13 cellular contexts compared by ENCODE assay signal in genomic region chr19:47509973-47510372, GRCh38. TPM values are rescaled to one million over a fixed set of nuclear protein-coding genes. Genes with fewer than 3 reads are reported as not detected.
DNase-seq lines count a peak whose midpoint lies in the region; ATAC-seq and TF ChIP-seq lines count a peak whose summit lies in the region.
"Had no signal": no experiment of that assay in that cellular context is flagged by ENCODE, and none has a peak within 500 bp of the region (broad histone marks: within the 10 kb centered on the region; RNA-seq: fewer than 3 reads in every experiment).

No MANE protein-coding gene starts in this region.

- peaks cover 0 to 58% (median under 1%) of the 10 kb centered on the region in 3 donors for H3K36me3 Mint-ChIP-seq in CD8-positive, alpha-beta memory T cell

- CTCF ChIA-PET in CD8-positive, alpha-beta memory T cell (lab: Charles Lee): interaction anchor here (1.3 kb wide), 1 partner anchor 12 kb away, joined by 3 read pairs; no protein-coding TSS in a partner anchor

- no peak overlapping the region for H3K27ac ChIP-seq in CD8-positive, alpha-beta memory T cell (ENCODE audit: low read depth, low read length)
- H3K27ac ChIP-seq in angular gyrus (ENCODE audit: low read depth, low read length) (peak overlapping the region; percentile 65), prostate gland (peak overlapping the region; percentile 97 to 98)

- intact Hi-C loops in left cardiac atrium (cut with DNase I) (no loop called here), prostate gland (cut with DNase I) (loop anchor here (5.0 kb wide), 1 partner anchor 187 kb away; no protein-coding TSS in a partner anchor)

- TF ChIP-seq POLR2A in prostate gland (IDR thresholded peaks at IDR 0.05): peak; percentile 12

- ATAC-seq in left cardiac atrium: peak; percentile 31 to 64

- peaks cover 3% of the 10 kb centered on the region for H3K36me3 ChIP-seq in CD8-positive, alpha-beta memory T cell (ENCODE audit: insufficient read depth, low read length)
- H3K36me3 ChIP-seq in prostate gland: no peaks in the 10 kb centered on the region

- peak overlapping the region in 5 of 8 donors; percentile 25 to 74 (median 54) for H3K27ac Mint-ChIP-seq in CD8-positive, alpha-beta memory T cell
- H3K27ac Mint-ChIP-seq: activated B cell treated with CpG ODN at 0.5 μM for 24 hours had no signal

- peaks cover 0 to 4% of the 10 kb centered on the region in 2 donors for H3K27me3 Mint-ChIP-seq in CD8-positive, alpha-beta memory T cell
- H3K27me3 Mint-ChIP-seq: activated B cell treated with CpG ODN at 0.5 μM for 24 hours; activated naive CD4-positive, alpha-beta T cell treated with anti-CD3 and anti-CD28 coated beads, Interleukin-2, amount 50 U/mL, for 24 hours had no signal

- peaks cover 33% of the 10 kb centered on the region for H3K4me1 ChIP-seq in CD8-positive, alpha-beta memory T cell (ENCODE audit: insufficient read depth, low read length)
- peaks cover 61% of the 10 kb centered on the region for H3K4me1 ChIP-seq in prostate gland (replicated peaks)

- H3K4me1 Mint-ChIP-seq in CD8-positive, alpha-beta memory T cell: peaks cover 56 to 71% (median 59%) of the 10 kb centered on the region in 3 donors

- WGBS in prostate gland: 26% methylated on average over 8 of the region's 8 CpGs

- no peak overlapping the region for H3K4me3 ChIP-seq in CD8-positive, alpha-beta memory T cell (ENCODE audit: low read length)
- peak overlapping the region in 1 of 2 donors; percentile 78 for H3K4me3 ChIP-seq in prostate gland
- H3K4me3 ChIP-seq: smooth muscle cell had no signal

- H3K9me3 ChIP-seq in CD8-positive, alpha-beta memory T cell (ENCODE audit: low read length): no peaks in the 10 kb centered on the region
- H3K9me3 ChIP-seq in prostate gland: no peaks in the 10 kb centered on the region

- POLR2A ChIA-PET in CD8-positive, alpha-beta memory T cell (lab: Charles Lee): interaction anchor here (0.9 kb wide), 1 partner anchor 26 kb away, joined by 5 read pairs; the partner anchor contains the start of gene KPTN

- no peaks in the 10 kb centered on the region for H3K27me3 ChIP-seq in CD8-positive, alpha-beta memory T cell (ENCODE audit: insufficient read depth, low read length, poor library complexity, severe bottlenecking)
- H3K27me3 ChIP-seq in prostate gland (replicated peaks; ENCODE audit: insufficient read depth): no peaks in the 10 kb centered on the region

- DNase-seq in CD8-positive, alpha-beta memory T cell: no peak
- peak; percentile 52 for DNase-seq in left cardiac atrium
- DNase-seq in prostate gland (ENCODE audit: low spot score): peak; percentile 90
- no peak for DNase-seq in cerebellum (ENCODE audit: low spot score)
- DNase-seq in activated CD8-positive, alpha-beta memory T cell treated with anti-CD3 and anti-CD28 coated beads for 24 hours: no peak
- no peak for DNase-seq in 8988T
- DNase-seq in activated effector memory CD4-positive, alpha-beta T cell treated with anti-CD3 and anti-CD28 coated beads, Interleukin-2, amount 50 U/mL, for 16 hours: no peak
- DNase-seq: activated B cell treated with CpG ODN at 0.5 μM for 24 hours, NCI-H1436 had no signal

- H3K4me3 Mint-ChIP-seq in CD8-positive, alpha-beta memory T cell: peak overlapping the region in 1 of 7 donors; percentile 59
- H3K4me3 Mint-ChIP-seq: activated B cell treated with CpG ODN at 0.5 μM for 24 hours; activated naive CD4-positive, alpha-beta T cell treated with anti-CD3 and anti-CD28 coated beads, Interleukin-2, amount 50 U/mL, for 24 hours had no signal

- H3K9me3 Mint-ChIP-seq in CD8-positive, alpha-beta memory T cell: no peaks in the 10 kb centered on the region
- H3K9me3 Mint-ChIP-seq: activated B cell treated with CpG ODN at 0.5 μM for 24 hours; activated naive CD4-positive, alpha-beta T cell treated with anti-CD3 and anti-CD28 coated beads, Interleukin-2, amount 50 U/mL, for 24 hours had no signal

- TF ChIP-seq CTCF in prostate gland (IDR thresholded peaks at IDR 0.05): no peak

RNA-seq across cellular contexts. Expression of gene NAPA, which starts 4.9 kb away (rescaled TPM):
- 10 to 100 TPM; 77.6 to 78.0 TPM for total RNA-seq in CD8-positive, alpha-beta memory T cell
- polyA plus RNA-seq in CD8-positive, alpha-beta memory T cell: 122 TPM
- 100 to 1,000 TPM in 1 of 2 donors, 10 to 100 TPM in 1; 92.7 to 113 TPM for total RNA-seq in left cardiac atrium
- 100 to 1,000 TPM; 263 to 422 TPM for total RNA-seq in prostate gland
- total RNA-seq in cerebellum: 39.9 TPM

RNA-seq across cellular contexts. Expression of gene KPTN, which starts 26.0 kb away (rescaled TPM):
- total RNA-seq in CD8-positive, alpha-beta memory T cell: 10 to 100 TPM; 10.8 to 12.4 TPM
- polyA plus RNA-seq in CD8-positive, alpha-beta memory T cell: 5.9 TPM
- total RNA-seq in left cardiac atrium: 10 to 100 TPM in 1 of 2 donors, 1 to 10 TPM in 1; 6.9 to 10.5 TPM
- total RNA-seq in prostate gland: 1 to 10 TPM; 8.8 to 9.0 TPM
- 5.9 TPM for total RNA-seq in cerebellum

RNA-seq across cellular contexts. Expression of gene SLC8A2, which starts 38.3 kb away (rescaled TPM):
- total RNA-seq in CD8-positive, alpha-beta memory T cell: not detected
- polyA plus RNA-seq in CD8-positive, alpha-beta memory T cell: not detected
- under 1 TPM in 1 of 2 donors, not detected in 1; 0.15 TPM for total RNA-seq in left cardiac atrium
- total RNA-seq in prostate gland: 1 to 10 TPM; 1.3 to 7.7 TPM
- total RNA-seq in cerebellum: 26.5 TPM
- total RNA-seq: activated B cell treated with CpG ODN at 0.5 μM for 24 hours, kidney epithelial cell had no signal

Comparison
In these comparisons a context has a peak if more than half of its experiments do, and no peak if none do; other contexts are left out.
1. DNase-seq: peak in left cardiac atrium (single experiment) and prostate gland (single experiment); none in CD8-positive, alpha-beta memory T cell (0 of 5), cerebellum (single experiment), activated CD8-positive, alpha-beta memory T cell treated with anti-CD3 and anti-CD28 coated beads for 24 hours (single experiment), 8988T (single experiment) and activated effector memory CD4-positive, alpha-beta T cell treated with anti-CD3 and anti-CD28 coated beads, Interleukin-2, amount 50 U/mL, for 16 hours (single experiment).